Comparison of ENCODE assay signal across 25 cellular contexts in the genomic region with DNA sequence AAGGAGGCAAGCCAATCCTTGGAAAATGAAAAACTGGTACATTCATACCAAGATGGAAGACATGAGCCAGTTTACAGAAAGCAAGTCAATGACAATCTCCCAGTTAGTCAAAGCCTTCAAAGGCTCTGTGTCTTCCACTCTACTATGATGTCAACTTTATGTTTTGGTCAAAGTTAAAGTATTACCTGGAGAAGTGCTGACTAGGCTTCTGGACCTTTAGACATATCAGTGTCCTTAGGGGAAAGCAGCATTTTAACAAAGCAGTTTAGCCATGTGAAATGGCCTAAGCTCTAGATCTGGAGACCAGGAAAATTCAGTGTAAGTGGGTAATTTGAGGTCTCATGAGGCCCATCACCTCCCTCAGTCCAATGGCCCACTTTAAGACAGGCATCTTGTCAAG. TPM values are rescaled to one million over a fixed set of nuclear protein-coding genes. Genes with fewer than 3 reads are reported as not detected.
A peak's percentile ranks its signal among the peaks of the same experiment; 100 is the strongest.
DNase-seq lines count a peak whose midpoint lies in the region; ATAC-seq, FAIRE-seq and TF ChIP-seq lines count a peak whose summit lies in the region.
"Had no signal": no experiment of that assay in that cellular context is flagged by ENCODE, and none has a peak within 500 bp of the region (broad histone marks: within the 10 kb centered on the region; RNA-seq: fewer than 3 reads in every experiment).

No MANE protein-coding gene starts in this region.

- no peak overlapping the region for H4K8ac ChIP-seq in IMR-90 (ENCODE audit: low read depth in 2 of 2, low read length in 2 of 2)

- CTCF ChIA-PET in CD4-positive, alpha-beta memory T cell (lab: Charles Lee; ENCODE audit: partially characterized antibody), result interaction anchor here (1.2 to 2.0 kb wide), 7 partner anchors 8 to 204 kb away, joined by 3 to 11 read pairs (median 5); no protein-coding TSS in a partner anchor
- CTCF ChIA-PET in IMR-90 (lab: Yijun Ruan, JAX), result no interaction called here
- CTCF ChIA-PET in naive thymus-derived CD4-positive, alpha-beta T cell (lab: Charles Lee), result interaction anchor here (1.5 kb wide), 1 partner anchor 44 kb away, joined by 5 read pairs; no protein-coding TSS in a partner anchor

- H3K79me1 ChIP-seq in IMR-90 (ENCODE audit: low read depth in 1 of 2, low read length in 2 of 2), result peaks cover 32 to 87% of the 10 kb centered on the region in 2 experiments

- H3K9me1 ChIP-seq in IMR-90 (ENCODE audit: insufficient read depth, low read length), result peaks cover 12% of the 10 kb centered on the region

- H2BK15ac ChIP-seq in IMR-90 (ENCODE audit: low read depth, low read length), result no peak overlapping the region

- H4K20me1 ChIP-seq in IMR-90 (ENCODE audit: insufficient read depth, low read length), result peaks cover 63% of the 10 kb centered on the region

- POLR2A ChIA-PET in CD4-positive, alpha-beta memory T cell (lab: Charles Lee; ENCODE audit: partially characterized antibody), result interaction anchor here (1.3 to 2.0 kb wide), 4 partner anchors 9 to 105 kb away, joined by 3 to 9 read pairs (median 4); no protein-coding TSS in a partner anchor
- POLR2A ChIA-PET in IMR-90 (lab: Charles Lee; ENCODE audit: unreplicated experiment), result no interaction called here
- POLR2A ChIA-PET in naive thymus-derived CD4-positive, alpha-beta T cell (lab: Charles Lee), result interaction anchor here (0.9 kb wide), 1 partner anchor 32 kb away, joined by 6 read pairs; no protein-coding TSS in a partner anchor

- no peak overlapping the region for H3K27ac ChIP-seq in CD4-positive, alpha-beta memory T cell (ENCODE audit: low read depth, low read length)
- no peak overlapping the region for H3K27ac ChIP-seq in IMR-90 (ENCODE audit: insufficient read depth, low read length)
- H3K27ac ChIP-seq in naive thymus-derived CD4-positive, alpha-beta T cell (ENCODE audit: low read depth, low read length), result no peak overlapping the region
- H3K27ac ChIP-seq: GM23248, Peyer's patch, SJCRH30 had no signal

- H4K5ac ChIP-seq in IMR-90 (ENCODE audit: low read depth, low read length), result no peak overlapping the region

- no peak overlapping the region for H3K4me2 ChIP-seq in IMR-90 (ENCODE audit: low read depth, low read length)

- ATAC-seq in IMR-90 (ENCODE audit: low read depth) (no peak), HG03432 (IDR thresholded peaks at IDR 0.05; ENCODE audit: unreplicated experiment) (no peak), GM21619 (IDR thresholded peaks at IDR 0.05; ENCODE audit: unreplicated experiment) (no peak)
- no peak for ATAC-seq in naive thymus-derived CD4-positive, alpha-beta T cell

- no peak overlapping the region for H3K4ac ChIP-seq in IMR-90 (ENCODE audit: low read depth, low read length)

- no peak overlapping the region for H3K23ac ChIP-seq in IMR-90 (ENCODE audit: low read depth, low read length)

- FAIRE-seq in GM19239 (lab: Jason Lieb, UNC), result no peak
- FAIRE-seq: A204.1 had no signal

- no peak overlapping the region for H4K91ac ChIP-seq in IMR-90 (ENCODE audit: insufficient read depth, low read depth, low read length)

- intact Hi-C loops in CD4-positive, alpha-beta memory T cell (cut with micrococcal nuclease), result no loop called here
- intact Hi-C loops in IMR-90 (cut with micrococcal nuclease), result no loop called here
- intact Hi-C loops in naive thymus-derived CD4-positive, alpha-beta T cell (cut with micrococcal nuclease), result no loop called here

- no peak overlapping the region for H3K4me3 Mint-ChIP-seq in activated T-cell treated with anti-CD3 and anti-CD28 coated beads, Interleukin-2, amount 50 U/mL, for 24 hours
- H3K4me3 Mint-ChIP-seq in CD4-positive, alpha-beta memory T cell, result no peak overlapping the region
- peak overlapping the region in 2 of 10 donors; percentile 10 to 18 for H3K4me3 Mint-ChIP-seq in naive thymus-derived CD4-positive, alpha-beta T cell
- H3K4me3 Mint-ChIP-seq: B cell, CD14-positive monocyte, H9, HFFc6 had no signal

- no peak overlapping the region for H2BK120ac ChIP-seq in IMR-90 (ENCODE audit: low read depth, low read length)

- H2AK9ac ChIP-seq in IMR-90 (replicated peaks; ENCODE audit: low read depth, low read length, poor library complexity), result no peak overlapping the region

- peaks cover 60% of the 10 kb centered on the region for H3K36me3 Mint-ChIP-seq in activated T-cell treated with anti-CD3 and anti-CD28 coated beads, Interleukin-2, amount 50 U/mL, for 24 hours (ENCODE audit: low read depth)
- H3K36me3 Mint-ChIP-seq in CD4-positive, alpha-beta memory T cell, result peaks cover 65 to 70% of the 10 kb centered on the region in 2 donors
- peaks cover 21 to 67% (median 65%) of the 10 kb centered on the region in 5 donors for H3K36me3 Mint-ChIP-seq in naive thymus-derived CD4-positive, alpha-beta T cell

- peaks cover 65% of the 10 kb centered on the region for H3K4me1 Mint-ChIP-seq in activated T-cell treated with anti-CD3 and anti-CD28 coated beads, Interleukin-2, amount 50 U/mL, for 24 hours (ENCODE audit: low read depth)
- peaks cover 36 to 72% (median 58%) of the 10 kb centered on the region in 4 donors for H3K4me1 Mint-ChIP-seq in CD4-positive, alpha-beta memory T cell
- peaks cover 19 to 78% (median 46%) of the 10 kb centered on the region in 7 donors for H3K4me1 Mint-ChIP-seq in naive thymus-derived CD4-positive, alpha-beta T cell

- in situ Hi-C loops in IMR-90 (cut with MboI; ENCODE audit: low sequenced_read_pairs), result no loop called here

- H3K4me3 ChIP-seq in CD4-positive, alpha-beta memory T cell (ENCODE audit: low read length in 2 of 2), result no peak overlapping the region
- H3K4me3 ChIP-seq in IMR-90 (ENCODE audit: insufficient read depth, low read depth, low read length), result no peak overlapping the region
- H3K4me3 ChIP-seq in naive thymus-derived CD4-positive, alpha-beta T cell (ENCODE audit: low read length), result no peak overlapping the region
- H3K4me3 ChIP-seq: GM23248, Peyer's patch, SJCRH30 had no signal

- no peak overlapping the region for H2BK5ac ChIP-seq in IMR-90 (ENCODE audit: low read depth, low read length, poor library complexity, severe bottlenecking)

- H2BK20ac ChIP-seq in IMR-90 (ENCODE audit: low read depth, low read length), result no peak overlapping the region

- H2AFZ ChIP-seq in IMR-90 (replicated peaks; ENCODE audit: low read length, poor library complexity), result no peak overlapping the region
- H2AFZ ChIP-seq: GM23248 had no signal

- H3K56ac ChIP-seq in IMR-90 (ENCODE audit: extremely low read depth, insufficient read depth, low read length), result no peak overlapping the region

- peaks cover 14% of the 10 kb centered on the region for H3K9me3 Mint-ChIP-seq in activated T-cell treated with anti-CD3 and anti-CD28 coated beads, Interleukin-2, amount 50 U/mL, for 24 hours
- H3K9me3 Mint-ChIP-seq in CD4-positive, alpha-beta memory T cell, result peaks cover 0 to 4% (median 0%) of the 10 kb centered on the region in 8 donors
- H3K9me3 Mint-ChIP-seq in naive thymus-derived CD4-positive, alpha-beta T cell, result peaks cover 0 to 18% (median 5%) of the 10 kb centered on the region in 11 donors

- H3K9me3 ChIP-seq in CD4-positive, alpha-beta memory T cell (ENCODE audit: control insufficient read depth in 1 of 2, low read length in 2 of 2), result no peaks in the 10 kb centered on the region
- H3K9me3 ChIP-seq in IMR-90 (ENCODE audit: control insufficient read depth, insufficient read depth, low read length), result no peaks in the 10 kb centered on the region
- H3K9me3 ChIP-seq in naive thymus-derived CD4-positive, alpha-beta T cell (ENCODE audit: control insufficient read depth in 2 of 3, low read length in 3 of 3), result no peaks in the 10 kb centered on the region
- H3K9me3 ChIP-seq: Peyer's patch, SJCRH30 had no signal

- no peak overlapping the region for H2AK5ac ChIP-seq in IMR-90 (ENCODE audit: low read depth, low read length)

- H3K27ac Mint-ChIP-seq in activated T-cell treated with anti-CD3 and anti-CD28 coated beads, Interleukin-2, amount 50 U/mL, for 24 hours, result peak overlapping the region; percentile 30
- H3K27ac Mint-ChIP-seq in CD4-positive, alpha-beta memory T cell, result peak overlapping the region in 5 of 7 donors; percentile 12 to 82 (median 29)
- H3K27ac Mint-ChIP-seq in naive thymus-derived CD4-positive, alpha-beta T cell, result peak overlapping the region in 7 of 9 donors; percentile 2 to 80 (median 64)
- H3K27ac Mint-ChIP-seq: B cell, HFFc6 had no signal

- no peak overlapping the region for H3K18ac ChIP-seq in IMR-90 (ENCODE audit: low read depth, low read length)

- no peak for TF ChIP-seq POLR2A in IMR-90 (IDR thresholded peaks at IDR 0.05; ENCODE audit: low read depth, low read length)

- TF ChIP-seq CTCF in IMR-90 (conservative IDR thresholded peaks at IDR 0.05; ENCODE audit: low read depth, low read length), result no peak

- no peaks in the 10 kb centered on the region for H3K27me3 ChIP-seq in CD4-positive, alpha-beta memory T cell (ENCODE audit: insufficient read depth, low read length)
- H3K27me3 ChIP-seq in IMR-90 (ENCODE audit: control insufficient read depth, insufficient read depth, low read length), result no peaks in the 10 kb centered on the region
- no peaks in the 10 kb centered on the region for H3K27me3 ChIP-seq in naive thymus-derived CD4-positive, alpha-beta T cell (ENCODE audit: control insufficient read depth in 2 of 2, insufficient read depth in 2 of 2, low read length in 2 of 2)
- H3K27me3 ChIP-seq: Peyer's patch, SJCRH30 had no signal

- no TSS peak for BruUV-seq in IMR-90 (replicated peaks; lab: Mats Ljungman, UMichigan)

- no peak for DNase-seq in activated T-cell treated with anti-CD3 and anti-CD28 coated beads, Interleukin-2, amount 50 U/mL, for 24 hours
- DNase-seq in activated T-cell treated with anti-CD3 and anti-CD28 coated beads, Interleukin-2, amount 50 U/mL, for 1 hour, result no peak
- DNase-seq in CD4-positive, alpha-beta memory T cell, result no peak
- DNase-seq in IMR-90, result no peak
- no peak for DNase-seq in naive thymus-derived CD4-positive, alpha-beta T cell
- no peak for DNase-seq in GM19239 (ENCODE audit: insufficient read length, low spot score)
- DNase-seq: COR-L47, DMS79, GM23248, H9, HFFc6, MV-4-11, NCI-H1105 treated with DMSO at 0.1 percent for 48 hours, NCI-H1694, NCI-H2081, NCI-H2171, NCI-H446, NCI-H526, Peyer's patch, SJCRH30 had no signal

- H3K4me1 ChIP-seq in CD4-positive, alpha-beta memory T cell (ENCODE audit: insufficient read depth, low read length), result peaks cover 86% of the 10 kb centered on the region
- peaks cover 9% of the 10 kb centered on the region for H3K4me1 ChIP-seq in IMR-90 (ENCODE audit: control insufficient read depth, insufficient read depth, low read length)
- peaks cover 32 to 39% of the 10 kb centered on the region in 2 donors for H3K4me1 ChIP-seq in naive thymus-derived CD4-positive, alpha-beta T cell (ENCODE audit: control insufficient read depth in 2 of 2, insufficient read depth in 2 of 2, low read length in 2 of 2)

- H3K36me3 ChIP-seq in CD4-positive, alpha-beta memory T cell (ENCODE audit: insufficient read depth, low read length), result peaks cover 6% of the 10 kb centered on the region
- H3K36me3 ChIP-seq in IMR-90 (ENCODE audit: control insufficient read depth, insufficient read depth, low read length), result peaks cover 1% of the 10 kb centered on the region; the same call in 1 of the 2 replicates
- peaks cover 0 to 29% (median 5%) of the 10 kb centered on the region in 3 experiments for H3K36me3 ChIP-seq in naive thymus-derived CD4-positive, alpha-beta T cell (ENCODE audit: control insufficient read depth in 2 of 3, insufficient read depth in 3 of 3, low read length in 3 of 3)
- H3K36me3 ChIP-seq: Peyer's patch, SJCRH30 had no signal

- dilution Hi-C loops in IMR-90 (cut with HindIII; ENCODE audit: low sequenced_read_pairs, unreplicated experiment), result no loop called here

- H3K27me3 Mint-ChIP-seq in activated T-cell treated with anti-CD3 and anti-CD28 coated beads, Interleukin-2, amount 50 U/mL, for 24 hours, result no peaks in the 10 kb centered on the region
- H3K27me3 Mint-ChIP-seq in CD4-positive, alpha-beta memory T cell, result no peaks in the 10 kb centered on the region
- H3K27me3 Mint-ChIP-seq in naive thymus-derived CD4-positive, alpha-beta T cell, result no peaks in the 10 kb centered on the region

- H3K14ac ChIP-seq in IMR-90 (replicated peaks; ENCODE audit: low read depth, low read length), result no peak overlapping the region

- no peak overlapping the region for H3K9ac ChIP-seq in IMR-90 (ENCODE audit: low read depth, low read length)
- H3K9ac ChIP-seq: GM23248 had no signal

- TF ChIP-seq RAD21 in IMR-90 (IDR thresholded peaks at IDR 0.05; ENCODE audit: low read length), result no peak

RNA-seq across cellular contexts. Expression of gene AAK1, which starts 30.8 kb away (rescaled TPM):
- total RNA-seq in CD4-positive, alpha-beta memory T cell, result 100 to 1,000 TPM; 220 to 225 TPM
- 100 to 1,000 TPM in 1 of 2 donors, 10 to 100 TPM in 1; 27.6 to 129 TPM for polyA plus RNA-seq in CD4-positive, alpha-beta memory T cell
- 26.5 and 34.7 TPM in 2 replicates for total RNA-seq in IMR-90 (2012; rRNA removed)
- polyA plus RNA-seq in IMR-90 (2012; rRNA removed), result 21.9 and 22.1 TPM in 2 replicates
- 10.2 and 11.0 TPM in 2 replicates for polyA plus RNA-seq in IMR-90 (2012; cell fraction: cytosol; rRNA removed)
- polyA plus RNA-seq in IMR-90 (2012; cell fraction: nucleus; rRNA removed; ENCODE audit: low replicate concordance), result 18.0 and 36.8 TPM in 2 replicates
- total RNA-seq in naive thymus-derived CD4-positive, alpha-beta T cell, result 100 to 1,000 TPM; 114 to 253 (median 218) TPM
- polyA plus RNA-seq in naive thymus-derived CD4-positive, alpha-beta T cell, result 10 to 100 TPM; 71.5 to 84.6 TPM
